ENCODE assay signal across 1 cellular context in the genomic region with DNA sequence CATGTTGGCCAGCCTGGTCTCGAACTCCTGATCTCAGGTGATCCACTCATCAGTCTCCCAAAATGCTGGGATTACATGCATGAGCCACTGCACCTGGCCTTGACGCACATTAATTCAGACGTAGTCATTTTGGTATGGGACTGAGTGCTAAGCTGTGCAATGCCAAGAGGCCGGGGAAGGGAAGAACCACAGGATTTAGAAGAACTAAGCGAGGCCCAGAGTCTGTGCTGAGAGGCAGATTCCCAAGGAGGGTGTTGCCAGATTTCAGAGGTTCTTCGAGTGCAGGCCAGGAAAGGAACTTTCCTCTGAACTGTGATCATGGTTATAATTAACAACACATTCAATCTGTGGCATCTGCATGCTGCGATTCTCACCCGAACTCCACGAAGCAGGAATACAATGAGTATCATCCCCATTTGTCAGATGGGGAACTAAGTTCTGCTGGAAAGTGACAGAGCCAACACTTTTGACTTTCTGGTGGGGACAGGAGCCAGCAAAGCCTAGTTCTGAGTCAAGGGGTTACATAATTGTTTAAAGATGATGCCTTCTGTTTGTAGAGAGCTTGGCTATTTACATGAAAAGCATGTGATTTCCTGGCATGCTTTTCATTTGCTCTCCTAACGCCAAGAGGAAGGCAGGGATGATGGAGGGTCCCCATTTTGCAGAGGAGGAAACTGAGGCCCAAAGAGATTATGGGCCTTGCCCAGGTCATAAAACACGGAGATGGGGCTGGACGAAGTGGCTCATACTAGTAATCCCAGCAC.
TF ChIP-seq lines count a peak whose summit lies in the region.

No MANE protein-coding gene starts in this region.

TF ChIP-seq in SK-N-SH treated with all-trans-retinoic acid at 6 μM for 48 hours, 23 proteins besides CTCF, POLR2A, EP300 and RAD21:
- TF ChIP-seq, protein P1, sequence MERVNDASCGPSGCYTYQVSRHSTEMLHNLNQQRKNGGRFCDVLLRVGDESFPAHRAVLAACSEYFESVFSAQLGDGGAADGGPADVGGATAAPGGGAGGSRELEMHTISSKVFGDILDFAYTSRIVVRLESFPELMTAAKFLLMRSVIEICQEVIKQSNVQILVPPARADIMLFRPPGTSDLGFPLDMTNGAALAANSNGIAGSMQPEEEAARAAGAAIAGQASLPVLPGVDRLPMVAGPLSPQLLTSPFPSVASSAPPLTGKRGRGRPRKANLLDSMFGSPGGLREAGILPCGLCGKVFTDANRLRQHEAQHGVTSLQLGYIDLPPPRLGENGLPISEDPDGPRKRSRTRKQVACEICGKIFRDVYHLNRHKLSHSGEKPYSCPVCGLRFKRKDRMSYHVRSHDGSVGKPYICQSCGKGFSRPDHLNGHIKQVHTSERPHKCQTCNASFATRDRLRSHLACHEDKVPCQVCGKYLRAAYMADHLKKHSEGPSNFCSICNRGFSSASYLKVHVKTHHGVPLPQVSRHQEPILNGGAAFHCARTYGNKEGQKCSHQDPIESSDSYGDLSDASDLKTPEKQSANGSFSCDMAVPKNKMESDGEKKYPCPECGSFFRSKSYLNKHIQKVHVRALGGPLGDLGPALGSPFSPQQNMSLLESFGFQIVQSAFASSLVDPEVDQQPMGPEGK (CRISPR knock-in tag; IDR thresholded peaks at IDR 0.05; ENCODE audit: borderline replicate concordance): no peak
- TF ChIP-seq ZFP3 (CRISPR knock-in tag; IDR thresholded peaks at IDR 0.05): no peak
- no peak for TF ChIP-seq ARNTL (CRISPR knock-in tag; IDR thresholded peaks at IDR 0.05; ENCODE audit: borderline replicate concordance, low read depth)
- no peak for TF ChIP-seq ZFP30 (CRISPR knock-in tag; IDR thresholded peaks at IDR 0.05)
- TF ChIP-seq TOX (CRISPR knock-in tag; IDR thresholded peaks at IDR 0.05; ENCODE audit: borderline replicate concordance): no peak
- TF ChIP-seq ZC3H10 (CRISPR knock-in tag; IDR thresholded peaks at IDR 0.05): no peak
- no peak for TF ChIP-seq TSHZ2 (CRISPR knock-in tag; IDR thresholded peaks at IDR 0.05)
- no peak for TF ChIP-seq ESRRG (CRISPR knock-in tag; IDR thresholded peaks at IDR 0.05)
- no peak for TF ChIP-seq OSR1 (CRISPR knock-in tag; IDR thresholded peaks at IDR 0.05)
- TF ChIP-seq PPARA (CRISPR knock-in tag; IDR thresholded peaks at IDR 0.05; ENCODE audit: borderline replicate concordance): no peak
- no peak for TF ChIP-seq POU6F1 (CRISPR knock-in tag; IDR thresholded peaks at IDR 0.05; ENCODE audit: borderline replicate concordance, low read depth)
- TF ChIP-seq ZNF8 (CRISPR knock-in tag; IDR thresholded peaks at IDR 0.05): no peak
- no peak for TF ChIP-seq ZNF565 (CRISPR knock-in tag; conservative IDR thresholded peaks at IDR 0.05; ENCODE audit: low read depth)
- no peak for TF ChIP-seq ZNF70 (CRISPR knock-in tag; IDR thresholded peaks at IDR 0.05)
- TF ChIP-seq, protein P2, sequence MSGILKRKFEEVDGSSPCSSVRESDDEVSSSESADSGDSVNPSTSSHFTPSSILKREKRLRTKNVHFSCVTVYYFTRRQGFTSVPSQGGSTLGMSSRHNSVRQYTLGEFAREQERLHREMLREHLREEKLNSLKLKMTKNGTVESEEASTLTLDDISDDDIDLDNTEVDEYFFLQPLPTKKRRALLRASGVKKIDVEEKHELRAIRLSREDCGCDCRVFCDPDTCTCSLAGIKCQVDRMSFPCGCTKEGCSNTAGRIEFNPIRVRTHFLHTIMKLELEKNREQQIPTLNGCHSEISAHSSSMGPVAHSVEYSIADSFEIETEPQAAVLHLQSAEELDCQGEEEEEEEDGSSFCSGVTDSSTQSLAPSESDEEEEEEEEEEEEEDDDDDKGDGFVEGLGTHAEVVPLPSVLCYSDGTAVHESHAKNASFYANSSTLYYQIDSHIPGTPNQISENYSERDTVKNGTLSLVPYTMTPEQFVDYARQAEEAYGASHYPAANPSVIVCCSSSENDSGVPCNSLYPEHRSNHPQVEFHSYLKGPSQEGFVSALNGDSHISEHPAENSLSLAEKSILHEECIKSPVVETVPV (CRISPR knock-in tag; IDR thresholded peaks at IDR 0.05): no peak
- no peak for TF ChIP-seq GLIS3 (CRISPR knock-in tag; IDR thresholded peaks at IDR 0.05)
- TF ChIP-seq CSDC2 (CRISPR knock-in tag; IDR thresholded peaks at IDR 0.05): no peak
- TF ChIP-seq RARB (CRISPR knock-in tag; IDR thresholded peaks at IDR 0.05): no peak
TF ChIP-seq in SK-N-SH treated with all-trans-retinoic acid at 6 μM for 48 hours: peak in this region for 0.
